ENCODE assay signal across 8 cellular contexts in genomic region chr12:53974084-53975018, GRCh38. TPM values are rescaled to one million over a fixed set of nuclear protein-coding genes. Genes with fewer than 3 reads are reported as not detected.
DNase-seq lines count a peak whose midpoint lies in the region; ATAC-seq and TF ChIP-seq lines count a peak whose summit lies in the region.

HOTAIR (minus strand) TSS chr12:53974954.

- H3K27ac Mint-ChIP-seq in Calu3 (ENCODE audit: unreplicated experiment) = no peak within 1 kb of the TSS
- H3K27ac Mint-ChIP-seq in activated T-helper 17 cell treated with anti-CD3 and anti-CD28 coated beads, Interleukin-2, amount 50 U/mL, for 72 hours = no peak within 1 kb of the TSS
- peak within 1 kb of the TSS in 4 of 6 donors; percentile 51 to 96 (median 80) for H3K27ac Mint-ChIP-seq in naive B cell

- H3K4me1 Mint-ChIP-seq in Calu3 (ENCODE audit: low read depth, unreplicated experiment) = peaks cover 8% of the 10 kb centered on the region
- peaks cover 6% of the 10 kb centered on the region for H3K4me1 Mint-ChIP-seq in activated T-helper 17 cell treated with anti-CD3 and anti-CD28 coated beads, Interleukin-2, amount 50 U/mL, for 72 hours
- peaks cover 17 to 23% (median 19%) of the 10 kb centered on the region in 3 donors for H3K4me1 Mint-ChIP-seq in naive B cell

- intact Hi-C loops in Calu3 (cut with micrococcal nuclease; ENCODE audit: unreplicated experiment) = no loop called here

- H3K4me3 Mint-ChIP-seq in Calu3 (ENCODE audit: low read depth, unreplicated experiment) (peak within 1 kb of the TSS; percentile 58), naive B cell (peak within 1 kb of the TSS; percentile 69 to 89 (median 78))
- H3K4me3 Mint-ChIP-seq in activated T-helper 17 cell treated with anti-CD3 and anti-CD28 coated beads, Interleukin-2, amount 50 U/mL, for 72 hours = peak within 1 kb of the TSS; percentile 46

- no peaks in the 10 kb centered on the region for H3K9me3 Mint-ChIP-seq in Calu3 (ENCODE audit: low read depth, unreplicated experiment)
- H3K9me3 Mint-ChIP-seq in activated T-helper 17 cell treated with anti-CD3 and anti-CD28 coated beads, Interleukin-2, amount 50 U/mL, for 72 hours = no peaks in the 10 kb centered on the region
- H3K9me3 Mint-ChIP-seq in naive B cell = peaks cover 5 to 31% (median 11%) of the 10 kb centered on the region in 7 donors

- no peak for TF ChIP-seq CTCF in Calu3 (IDR thresholded peaks at IDR 0.05; ENCODE audit: unreplicated experiment)

- BruUV-seq in Calu3 (replicated peaks; lab: Mats Ljungman, UMichigan) = no TSS peak

- CTCF ChIA-PET in Calu3 (lab: Charles Lee) = interaction anchor here (0.6 kb wide), 1 partner anchor 231 kb away, joined by 4 read pairs; no protein-coding TSS in a partner anchor

- DNase-seq in Calu3 (no peak), naive B cell (no peak), pons (ENCODE audit: low spot score) (no peak), NCI-H226 (no peak)

- ATAC-seq in HG03175 (IDR thresholded peaks at IDR 0.05; ENCODE audit: unreplicated experiment) (peak; percentile 51), naive B cell (ENCODE audit: low read depth in 2 of 2) (peak; percentile 35 to 49), GM21825 (IDR thresholded peaks at IDR 0.05; ENCODE audit: unreplicated experiment) (no peak), GM18520 (IDR thresholded peaks at IDR 0.05; ENCODE audit: unreplicated experiment) (no peak)
- ATAC-seq in activated T-helper 17 cell treated with anti-CD3 and anti-CD28 coated beads, Interleukin-2, amount 50 U/mL, for 72 hours (replicated peaks) = no peak

- H3K27me3 Mint-ChIP-seq in Calu3 (ENCODE audit: unreplicated experiment) (peaks cover 76% of the 10 kb centered on the region), naive B cell (peaks cover 71 to 92% (median 83%) of the 10 kb centered on the region in 3 donors)
- H3K27me3 Mint-ChIP-seq in activated T-helper 17 cell treated with anti-CD3 and anti-CD28 coated beads, Interleukin-2, amount 50 U/mL, for 72 hours = peaks cover 76% of the 10 kb centered on the region

- H3K36me3 Mint-ChIP-seq in Calu3 (ENCODE audit: insufficient read depth, unreplicated experiment) = peaks cover 8% of the 10 kb centered on the region
- peaks cover 9% of the 10 kb centered on the region for H3K36me3 Mint-ChIP-seq in activated T-helper 17 cell treated with anti-CD3 and anti-CD28 coated beads, Interleukin-2, amount 50 U/mL, for 72 hours (ENCODE audit: low read depth)
- peaks cover 0 to 19% of the 10 kb centered on the region in 2 donors for H3K36me3 Mint-ChIP-seq in naive B cell

RNA-seq across cellular contexts. Expression of gene HOTAIR, which starts in this region (rescaled TPM):
- total RNA-seq in Calu3 (2022) = not detected in 2 replicates
- total RNA-seq in activated T-helper 17 cell treated with anti-CD3 and anti-CD28 coated beads, Interleukin-2, amount 50 U/mL, for 72 hours = not detected
- not detected for polyA plus RNA-seq in naive B cell (ENCODE audit: low read depth in 6 of 6)

Comparison
In these comparisons a context has a peak if more than half of its experiments do, and no peak if none do; other contexts are left out.
1. Peak in ATAC-seq in naive B cell; RNA of the gene not detected or under 1 TPM.
2. H3K27ac Mint-ChIP-seq: peak in naive B cell (4 of 6); none in Calu3 (single experiment) and activated T-helper 17 cell treated with anti-CD3 and anti-CD28 coated beads, Interleukin-2, amount 50 U/mL, for 72 hours (single experiment).
3. Peak in every context shown above with its lines, with median percentiles within 50 percentile points of each other: H3K4me3 Mint-ChIP-seq.